Comparison of ENCODE assay signal across 8 cellular contexts in the genomic region with DNA sequence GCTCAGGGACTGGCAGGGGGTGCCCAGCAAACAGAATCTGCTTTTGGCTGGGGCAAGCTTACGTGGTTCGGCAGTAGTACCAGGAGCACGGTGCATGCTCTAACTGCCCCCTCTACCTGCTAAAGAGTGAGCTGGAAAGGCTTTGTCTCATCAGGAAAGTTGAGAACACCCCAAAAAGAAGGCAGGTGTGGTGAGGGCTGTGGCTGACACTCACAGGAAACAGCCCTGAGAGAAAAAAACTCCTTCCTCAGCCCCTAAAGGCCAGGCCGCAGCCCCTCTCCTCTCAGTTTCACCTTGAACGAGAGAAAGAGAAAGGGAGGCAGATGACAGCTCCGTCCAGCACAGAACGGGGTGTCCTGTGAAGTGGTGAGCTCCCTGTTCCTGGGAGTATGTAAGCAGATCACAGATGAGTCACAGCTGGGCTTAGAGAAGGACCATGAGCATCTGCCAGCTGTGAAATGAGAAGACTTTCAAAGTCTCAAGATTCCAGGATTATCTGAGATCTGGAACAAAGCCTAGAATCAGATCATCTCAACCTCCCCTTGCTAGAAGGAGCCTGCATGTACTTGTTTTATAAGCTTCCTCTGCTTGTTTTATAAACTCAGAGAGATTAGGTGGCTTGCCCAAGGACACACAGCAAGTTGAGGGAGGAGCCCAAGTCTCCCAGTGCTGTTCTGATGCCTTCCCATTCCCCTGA. TPM values are rescaled to one million over a fixed set of nuclear protein-coding genes. Genes with fewer than 3 reads are reported as not detected.
A peak's percentile ranks its signal among the peaks of the same experiment; 100 is the strongest.
DNase-seq lines count a peak whose midpoint lies in the region; ATAC-seq and TF ChIP-seq lines count a peak whose summit lies in the region.

No MANE protein-coding gene starts in this region.

- no peaks in the 10 kb centered on the region for H3K27me3 ChIP-seq in spleen (replicated peaks in 1 of 7)

- H3K27me3 Mint-ChIP-seq in activated naive CD8-positive, alpha-beta T cell: no peaks in the 10 kb centered on the region

- H3K27ac Mint-ChIP-seq in activated naive CD8-positive, alpha-beta T cell: peak overlapping the region; percentile 100

- ATAC-seq in HG03066 (IDR thresholded peaks at IDR 0.05; ENCODE audit: low read depth, unreplicated experiment): peak; percentile 41

- H3K9me3 ChIP-seq in spleen: no peaks in the 10 kb centered on the region

- WGBS in spleen, 5 donors: 26 to 40% (median 37%) methylated on average over 7 of the region's 7 CpGs

- H3K9me3 Mint-ChIP-seq in activated naive CD8-positive, alpha-beta T cell (ENCODE audit: low read depth): no peaks in the 10 kb centered on the region

- no peak for TF ChIP-seq POLR2A in spleen (IDR thresholded peaks at IDR 0.05)

- peaks cover 8% of the 10 kb centered on the region for H3K36me3 Mint-ChIP-seq in activated naive CD8-positive, alpha-beta T cell

- H3K4me3 Mint-ChIP-seq in activated naive CD8-positive, alpha-beta T cell: peak overlapping the region; percentile 87

- H3K4me1 ChIP-seq in spleen: peaks cover 79 to 100% (median 92%) of the 10 kb centered on the region in 6 donors

- peaks cover 95% of the 10 kb centered on the region for H3K4me1 Mint-ChIP-seq in activated naive CD8-positive, alpha-beta T cell (ENCODE audit: low read depth)

- H3K27ac ChIP-seq in spleen: peak overlapping the region; percentile 79 to 99 (median 96)

- H3K36me3 ChIP-seq in spleen: peaks cover 0 to 90% (median 34%) of the 10 kb centered on the region in 6 donors

- DNase-seq in NK-92 treated with Interleukin-12 subunit alpha and Interleukin-12 subunit beta, amount 100 ng/mL, for 24 hours (lab: John Stamatoyannopoulos, UW): peak; percentile 28
- DNase-seq in NK-92 (lab: John Stamatoyannopoulos, UW; ENCODE audit: unreplicated experiment) (no peak), spleen (peak; percentile 76), cerebellum (ENCODE audit: low spot score) (no peak), NCI-H524 treated with DMSO at 0.1 percent for 48 hours (lab: John Stamatoyannopoulos, UW) (no peak), amniotic stem cell (lab: John Stamatoyannopoulos, UW) (no peak)

- no peak for TF ChIP-seq CTCF in spleen (IDR thresholded peaks at IDR 0.05 in 8 of 11, conservative IDR thresholded peaks at IDR 0.05 in 3 of 11)

- peak overlapping the region in 7 of 8 donors; percentile 0 to 80 (median 13) for H3K4me3 ChIP-seq in spleen

- intact Hi-C loops in spleen (cut with DNase I; ENCODE audit: low total_unique reads): no loop called here

RNA-seq across cellular contexts. Expression of a gene that starts 13.4 kb away (rescaled TPM):
- total RNA-seq in spleen (100 to 1,000 TPM; 473 to 747 (median 586) TPM), cerebellum (7.8 TPM)
- polyA plus RNA-seq in spleen: 100 to 1,000 TPM; 419 to 691 (median 502) TPM

RNA-seq across cellular contexts. Expression of a gene that starts 20.8 kb away (rescaled TPM):
- 1 to 10 TPM in 1 of 7 donors, under 1 TPM in 5, not detected in 1; 0.30 to 1.1 (median 0.69) TPM for total RNA-seq in spleen
- under 1 TPM; 0.04 to 0.08 (median 0.06) TPM for polyA plus RNA-seq in spleen
- total RNA-seq in cerebellum: 0.36 TPM

Comparison
In these comparisons a context has a peak if more than half of its experiments do, and no peak if none do; other contexts are left out.
1. DNase-seq: peak in NK-92 treated with Interleukin-12 subunit alpha and Interleukin-12 subunit beta, amount 100 ng/mL, for 24 hours (single experiment) and spleen (single experiment); none in NK-92 (single experiment), cerebellum (single experiment), NCI-H524 treated with DMSO at 0.1 percent for 48 hours (single experiment) and amniotic stem cell (single experiment).
2. RNA of a gene that starts 13.4 kb away (total RNA-seq): 473 to 747 TPM in spleen; 7.8 TPM in cerebellum (single experiment); every median in the first group is over 10 times any median in the second.